22 cellular contexts compared by ENCODE assay signal in genomic region chr17:57929392-57929791, GRCh38. TPM values are rescaled to one million over a fixed set of nuclear protein-coding genes. Genes with fewer than 3 reads are reported as not detected.
A peak's percentile ranks its signal among the peaks of the same experiment; 100 is the strongest.
DNase-seq lines count a peak whose midpoint lies in the region; ATAC-seq and TF ChIP-seq lines count a peak whose summit lies in the region.
"Had no signal": no experiment of that assay in that cellular context is flagged by ENCODE, and none has a peak within 500 bp of the region (broad histone marks: within the 10 kb centered on the region; RNA-seq: fewer than 3 reads in every experiment).

No MANE protein-coding gene starts in this region.

- ATAC-seq in heart left ventricle = peak in 1 of 4 donors; percentile 28
- peak; percentile 34 for ATAC-seq in lung (ENCODE audit: insufficient read depth, low FRiP score)
- no peak for ATAC-seq in psoas muscle
- ATAC-seq in upper lobe of right lung = peak; percentile 80
- ATAC-seq in GM19397 (IDR thresholded peaks at IDR 0.05; ENCODE audit: unreplicated experiment) = no peak
- ATAC-seq: activated naive CD8-positive, alpha-beta T cell treated with anti-CD3 and anti-CD28 coated beads, Interleukin-2, amount 50 U/mL, for 24 hours; foreskin keratinocyte had no signal

- TF ChIP-seq CTCF in heart left ventricle (IDR thresholded peaks at IDR 0.05) (no peak), lung (IDR thresholded peaks at IDR 0.05; ENCODE audit: control extremely low read depth, extremely low read depth) (no peak), psoas muscle (IDR thresholded peaks at IDR 0.05) (no peak), upper lobe of right lung (IDR thresholded peaks at IDR 0.05) (no peak), endodermal cell (conservative IDR thresholded peaks at IDR 0.05) (no peak)

- no peaks in the 10 kb centered on the region for H3K9me3 ChIP-seq in heart left ventricle
- H3K9me3 ChIP-seq in lung (ENCODE audit: control insufficient read depth in 2 of 2, insufficient read depth in 1 of 2, low read length in 1 of 2) = peaks cover 0 to 2% of the 10 kb centered on the region in 2 donors
- no peaks in the 10 kb centered on the region for H3K9me3 ChIP-seq in psoas muscle
- no peaks in the 10 kb centered on the region for H3K9me3 ChIP-seq in upper lobe of right lung
- no peaks in the 10 kb centered on the region for H3K9me3 ChIP-seq in endodermal cell (ENCODE audit: control insufficient read depth, low read length)
- H3K9me3 ChIP-seq: BE2C, breast epithelium, tibial artery had no signal

- peaks cover 9% of the 10 kb centered on the region for H3K27me3 Mint-ChIP-seq in endodermal cell (ENCODE audit: insufficient read depth)

- H3K27ac Mint-ChIP-seq in endodermal cell = no peak overlapping the region
- H3K27ac Mint-ChIP-seq: activated naive CD8-positive, alpha-beta T cell treated with anti-CD3 and anti-CD28 coated beads, Interleukin-2, amount 50 U/mL, for 24 hours had no signal

- H3K27me3 ChIP-seq in heart left ventricle (no peaks in the 10 kb centered on the region), lung (ENCODE audit: control insufficient read depth, insufficient read depth) (no peaks in the 10 kb centered on the region), psoas muscle (ENCODE audit: insufficient read depth in 3 of 3, low read length in 2 of 3) (no peaks in the 10 kb centered on the region), upper lobe of right lung (no peaks in the 10 kb centered on the region), endodermal cell (ENCODE audit: control insufficient read depth, insufficient read depth, low read length, poor library complexity, severe bottlenecking) (no peaks in the 10 kb centered on the region)
- H3K27me3 ChIP-seq: BE2C, breast epithelium, foreskin keratinocyte, tibial artery had no signal

- H3K27ac ChIP-seq in heart left ventricle = peak overlapping the region in 10 of 12 donors; percentile 38 to 84 (median 52)
- peak overlapping the region in 1 of 2 donors; percentile 45 for H3K27ac ChIP-seq in lung (ENCODE audit: low read depth in 1 of 2, low read length in 1 of 2)
- peak overlapping the region; percentile 73 for H3K27ac ChIP-seq in psoas muscle
- H3K27ac ChIP-seq in upper lobe of right lung = no peak overlapping the region
- no peak overlapping the region for H3K27ac ChIP-seq in endodermal cell (ENCODE audit: low read depth, low read length)
- H3K27ac ChIP-seq: epithelial cell of prostate, foreskin keratinocyte had no signal

- no peak overlapping the region for H3K4me3 Mint-ChIP-seq in endodermal cell
- H3K4me3 Mint-ChIP-seq: activated naive CD8-positive, alpha-beta T cell treated with anti-CD3 and anti-CD28 coated beads, Interleukin-2, amount 50 U/mL, for 24 hours; H9 had no signal

- peaks cover 57% of the 10 kb centered on the region for H3K4me1 Mint-ChIP-seq in endodermal cell

- H3K36me3 Mint-ChIP-seq in endodermal cell (ENCODE audit: low read depth) = peaks cover under 1% of the 10 kb centered on the region

- H3K36me3 ChIP-seq in heart left ventricle (no peaks in the 10 kb centered on the region), lung (ENCODE audit: control insufficient read depth in 2 of 2, insufficient read depth in 2 of 2, low read length in 2 of 2) (no peaks in the 10 kb centered on the region), psoas muscle (ENCODE audit: insufficient read depth in 1 of 2, low read depth in 1 of 2) (no peaks in the 10 kb centered on the region), upper lobe of right lung (no peaks in the 10 kb centered on the region), endodermal cell (ENCODE audit: control insufficient read depth, insufficient read depth, low read length) (no peaks in the 10 kb centered on the region)
- H3K36me3 ChIP-seq: BE2C, breast epithelium, tibial artery had no signal

- DNase-seq in heart left ventricle = no peak
- no peak for DNase-seq in cardiac septum (ENCODE audit: low spot score)
- no peak for DNase-seq in lung (ENCODE audit: low spot score)
- peak in 1 of 2 donors; percentile 30 for DNase-seq in psoas muscle
- no peak for DNase-seq in upper lobe of right lung
- DNase-seq in activated T-cell treated with anti-CD3 and anti-CD28 coated beads, Interleukin-2, amount 50 U/mL, for 1 hour = no peak
- DNase-seq in endodermal cell = no peak
- DNase-seq: 8988T; activated CD4-positive, alpha-beta T cell treated with anti-CD3 and anti-CD28 coated beads for 48 hours; activated CD8-positive, alpha-beta memory T cell treated with anti-CD3 and anti-CD28 coated beads, Interleukin-2, amount 50 U/mL, for 4 hours; activated naive CD8-positive, alpha-beta T cell treated with anti-CD3 and anti-CD28 coated beads, Interleukin-2, amount 50 U/mL, for 24 hours; BE2C; foreskin keratinocyte; H9; KBM-7; NCI-H69; SIG-M5; T-helper 1 cell; tibial artery had no signal

- H3K9me3 Mint-ChIP-seq in endodermal cell = no peaks in the 10 kb centered on the region
- H3K9me3 Mint-ChIP-seq: activated naive CD8-positive, alpha-beta T cell treated with anti-CD3 and anti-CD28 coated beads, Interleukin-2, amount 50 U/mL, for 24 hours; H9 had no signal

- H3K4me1 ChIP-seq in heart left ventricle (peaks cover 26 to 95% (median 79%) of the 10 kb centered on the region in 12 donors), lung (ENCODE audit: control insufficient read depth in 2 of 2, insufficient read depth in 2 of 2, low read length in 2 of 2) (peaks cover 15 to 20% of the 10 kb centered on the region in 2 donors), psoas muscle (peaks cover 86% of the 10 kb centered on the region), upper lobe of right lung (peaks cover 43% of the 10 kb centered on the region), endodermal cell (ENCODE audit: control insufficient read depth, insufficient read depth, low read length) (peaks cover 15% of the 10 kb centered on the region)
- H3K4me1 ChIP-seq: foreskin keratinocyte had no signal

- WGBS in heart left ventricle, 4 donors = 57 to 68% (median 58%) methylated on average over 4 of the region's 4 CpGs
- 69 to 80% methylated on average over 4 of the region's 4 CpGs for WGBS in lung, 2 donors
- WGBS in psoas muscle, 3 donors = 23 to 59% (median 39%) methylated on average over 4 of the region's 4 CpGs
- 90 to 92% methylated on average over 4 of the region's 4 CpGs for WGBS in endodermal cell (ENCODE audit: insufficient coverage in 1 of 2, insufficient read length in 1 of 2), 2 experiments

- H3K4me3 ChIP-seq in heart left ventricle (no peak overlapping the region), lung (no peak overlapping the region), psoas muscle (no peak overlapping the region), upper lobe of right lung (no peak overlapping the region), endodermal cell (ENCODE audit: low read length) (no peak overlapping the region)
- H3K4me3 ChIP-seq: breast epithelium, tibial artery had no signal

- TF ChIP-seq POLR2A in heart left ventricle (IDR thresholded peaks at IDR 0.05) = no peak

- intact Hi-C loops in heart left ventricle (cut with DNase I) = loop anchor here in 1 of 10 donors (2.0 kb wide), 1 partner anchor 17 kb away; no protein-coding TSS in a partner anchor
- intact Hi-C loops in cardiac septum (cut with DNase I) = no loop called here
- intact Hi-C loops in psoas muscle (cut with DNase I) = no loop called here
- intact Hi-C loops in upper lobe of right lung (cut with DNase I) = no loop called here

- H3K9ac ChIP-seq in endodermal cell (ENCODE audit: extremely low read depth, low read length, poor library complexity, severe bottlenecking) = no peak overlapping the region

RNA-seq across cellular contexts. Expression of gene CUEDC1, which starts 25.8 kb away (rescaled TPM):
- 10 to 100 TPM; 37.6 to 68.5 (median 42.8) TPM for total RNA-seq in heart left ventricle
- 10 to 100 TPM; 29.6 to 39.9 TPM for polyA plus RNA-seq in heart left ventricle
- total RNA-seq in cardiac septum = 46.6 TPM
- 10 to 100 TPM; 19.7 to 55.7 TPM for total RNA-seq in lung
- 10 to 100 TPM; 22.9 to 35.5 TPM for polyA plus RNA-seq in lung
- 10 to 100 TPM; 31.1 to 67.2 (median 47.4) TPM for total RNA-seq in psoas muscle
- polyA plus RNA-seq in psoas muscle = 10 to 100 TPM; 28.0 to 56.5 (median 46.4) TPM
- 41.9 TPM for total RNA-seq in upper lobe of right lung
- total RNA-seq in endodermal cell = 10 to 100 TPM; 11.0 to 18.7 TPM
- polyA plus RNA-seq in endodermal cell (2013, experiment 1 of 2) = 43.5 TPM
- 39.6 TPM for polyA plus RNA-seq in endodermal cell (2013, experiment 2 of 2)

RNA-seq across cellular contexts. Expression of gene VEZF1, which starts 58.7 kb away (rescaled TPM):
- total RNA-seq in heart left ventricle (10 to 100 TPM; 58.9 to 85.6 (median 62.6) TPM), cardiac septum (55.3 TPM), lung (10 to 100 TPM; 58.3 to 78.9 TPM), psoas muscle (10 to 100 TPM; 45.7 to 92.5 (median 70.7) TPM), upper lobe of right lung (77.1 TPM), endodermal cell (10 to 100 TPM; 50.3 to 59.3 TPM)
- polyA plus RNA-seq in heart left ventricle (10 to 100 TPM; 18.2 to 46.4 TPM), lung (10 to 100 TPM; 18.0 to 29.5 TPM), psoas muscle (10 to 100 TPM; 30.6 to 50.5 (median 36.6) TPM)
- 143 TPM for polyA plus RNA-seq in endodermal cell (2013, experiment 1 of 2)
- 140 TPM for polyA plus RNA-seq in endodermal cell (2013, experiment 2 of 2)

Comparison
In these comparisons a context has a peak if more than half of its experiments do, and no peak if none do; other contexts are left out.
1. ATAC-seq: peak in lung (single experiment) and upper lobe of right lung (single experiment); none in psoas muscle (0 of 4) and GM19397 (single experiment).
2. H3K27ac ChIP-seq: peak in heart left ventricle (10 of 12) and psoas muscle (single experiment); none in upper lobe of right lung (single experiment) and endodermal cell (single experiment).